Comparison of ENCODE assay signal across 1 cellular context in genomic region chr4:52750819-52751348, GRCh38.
TF ChIP-seq lines count a peak whose summit lies in the region.

No MANE protein-coding gene starts in this region.

TF ChIP-seq in K562, 482 proteins besides CTCF, POLR2A, EP300 and RAD21 (continued from another document):
- TF ChIP-seq E2F6 (IDR thresholded peaks at IDR 0.05; ENCODE audit: borderline replicate concordance in 1 of 2, extremely low read depth in 1 of 2, insufficient read depth in 1 of 2, insufficient read length in 1 of 2, low read depth in 1 of 2, low read length in 1 of 2, poor library complexity in 1 of 2, severe bottlenecking in 1 of 2) (peak in 1 of 2 experiments; percentile 54), ZBTB33 (CRISPR knock-in tag; IDR thresholded peaks at IDR 0.05) (no peak), NCOA1 (IDR thresholded peaks at IDR 0.05; ENCODE audit: low read depth) (no peak), CBX8 (IDR thresholded peaks at IDR 0.05; ENCODE audit: borderline replicate concordance, extremely low read depth, low read depth, low read length, poor library complexity, severe bottlenecking) (no peak), NUFIP1 (IDR thresholded peaks at IDR 0.05; ENCODE audit: partially characterized antibody) (no peak), DDX20 (tag; IDR thresholded peaks at IDR 0.05; ENCODE audit: low read depth) (no peak), CBX3 (IDR thresholded peaks at IDR 0.05; ENCODE audit: borderline replicate concordance in 1 of 2, low read length in 2 of 2) (no peak), HMGN3 (IDR thresholded peaks at IDR 0.05; ENCODE audit: borderline replicate concordance, extremely low read depth, insufficient read length, low read depth, low read length) (no peak), POLR2AphosphoS2 (IDR thresholded peaks at IDR 0.05; ENCODE audit: low read length) (no peak), ZFX (CRISPR knock-in tag; IDR thresholded peaks at IDR 0.05) (no peak)
- TF ChIP-seq, protein P1, sequence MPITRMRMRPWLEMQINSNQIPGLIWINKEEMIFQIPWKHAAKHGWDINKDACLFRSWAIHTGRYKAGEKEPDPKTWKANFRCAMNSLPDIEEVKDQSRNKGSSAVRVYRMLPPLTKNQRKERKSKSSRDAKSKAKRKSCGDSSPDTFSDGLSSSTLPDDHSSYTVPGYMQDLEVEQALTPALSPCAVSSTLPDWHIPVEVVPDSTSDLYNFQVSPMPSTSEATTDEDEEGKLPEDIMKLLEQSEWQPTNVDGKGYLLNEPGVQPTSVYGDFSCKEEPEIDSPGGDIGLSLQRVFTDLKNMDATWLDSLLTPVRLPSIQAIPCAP (CRISPR knock-in tag; IDR thresholded peaks at IDR 0.05; ENCODE audit: borderline replicate concordance): no peak
- TF ChIP-seq, protein P2, sequence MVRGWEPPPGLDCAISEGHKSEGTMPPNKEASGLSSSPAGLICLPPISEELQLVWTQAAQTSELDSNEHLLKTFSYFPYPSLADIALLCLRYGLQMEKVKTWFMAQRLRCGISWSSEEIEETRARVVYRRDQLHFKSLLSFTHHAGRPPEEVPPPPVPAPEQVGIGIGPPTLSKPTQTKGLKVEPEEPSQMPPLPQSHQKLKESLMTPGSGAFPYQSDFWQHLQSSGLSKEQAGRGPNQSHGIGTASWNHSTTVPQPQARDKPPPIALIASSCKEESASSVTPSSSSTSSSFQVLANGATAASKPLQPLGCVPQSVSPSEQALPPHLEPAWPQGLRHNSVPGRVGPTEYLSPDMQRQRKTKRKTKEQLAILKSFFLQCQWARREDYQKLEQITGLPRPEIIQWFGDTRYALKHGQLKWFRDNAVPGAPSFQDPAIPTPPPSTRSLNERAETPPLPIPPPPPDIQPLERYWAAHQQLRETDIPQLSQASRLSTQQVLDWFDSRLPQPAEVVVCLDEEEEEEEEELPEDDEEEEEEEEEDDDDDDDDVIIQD (CRISPR knock-in tag; IDR thresholded peaks at IDR 0.05): no peak
- TF ChIP-seq, protein P3, sequence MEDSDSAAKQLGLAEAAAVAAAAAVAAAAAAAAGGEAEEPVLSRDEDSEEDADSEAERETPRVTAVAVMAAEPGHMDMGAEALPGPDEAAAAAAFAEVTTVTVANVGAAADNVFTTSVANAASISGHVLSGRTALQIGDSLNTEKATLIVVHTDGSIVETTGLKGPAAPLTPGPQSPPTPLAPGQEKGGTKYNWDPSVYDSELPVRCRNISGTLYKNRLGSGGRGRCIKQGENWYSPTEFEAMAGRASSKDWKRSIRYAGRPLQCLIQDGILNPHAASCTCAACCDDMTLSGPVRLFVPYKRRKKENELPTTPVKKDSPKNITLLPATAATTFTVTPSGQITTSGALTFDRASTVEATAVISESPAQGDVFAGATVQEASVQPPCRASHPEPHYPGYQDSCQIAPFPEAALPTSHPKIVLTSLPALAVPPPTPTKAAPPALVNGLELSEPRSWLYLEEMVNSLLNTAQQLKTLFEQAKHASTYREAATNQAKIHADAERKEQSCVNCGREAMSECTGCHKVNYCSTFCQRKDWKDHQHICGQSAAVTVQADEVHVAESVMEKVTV (CRISPR knock-in tag; IDR thresholded peaks at IDR 0.05): no peak
